30 cellular contexts compared by ENCODE assay signal in genomic region chr3:180720012-180720411, GRCh38. TPM values are rescaled to one million over a fixed set of nuclear protein-coding genes. Genes with fewer than 3 reads are reported as not detected.
"Had no signal": no experiment of that assay in that cellular context is flagged by ENCODE, and none has a peak within 500 bp of the region (broad histone marks: within the 10 kb centered on the region; RNA-seq: fewer than 3 reads in every experiment).

No MANE protein-coding gene starts in this region.

- H3K36me3 ChIP-seq: neutrophil, pancreas, prostate gland, spleen, suprapubic skin, tibial artery, transverse colon, upper lobe of right lung had no signal

- FAIRE-seq: pancreas had no signal

- H3K4me1 ChIP-seq: pancreas, prostate gland, spleen, suprapubic skin, testis, tibial artery, transverse colon, upper lobe of right lung, uterus had no signal

- DNase-seq: naive thymus-derived CD8-positive, alpha-beta T cell; nephron progenitor cell; nucleus accumbens; pancreas; right cardiac atrium; spleen; stimulated activated CD4-positive, alpha-beta T cell treated with anti-CD3 and anti-CD28 coated beads, Interleukin-12 subunit alpha, Interleukin-12 subunit beta, amount 100 ng/mL, for 4 hours; stimulated activated CD4-positive, alpha-beta T cell treated with anti-CD3 and anti-CD28 coated beads, Interleukin-1b, Interleukin-23, amount 100 ng/mL, for 48 hours; stimulated activated CD4-positive, alpha-beta T cell treated with anti-CD3 and anti-CD28 coated beads, Interleukin-4, amount 100 ng/mL, for 1 hour; stimulated activated CD4-positive, alpha-beta T cell treated with anti-CD3 and anti-CD28 coated beads, Interleukin-4, amount 100 ng/mL, for 4 hours; stimulated activated CD8-positive, alpha-beta memory T cell treated with anti-CD3 and anti-CD28 coated beads, Interleukin-4, amount 100 ng/mL, for 48 hours; stimulated activated naive CD4-positive, alpha-beta T cell; stimulated activated naive CD8-positive, alpha-beta T cell treated with anti-CD3 and anti-CD28 coated beads, Interleukin-15, amount 100 ng/mL, for 72 hours; stimulated activated naive CD8-positive, alpha-beta T cell treated with anti-CD3 and anti-CD28 coated beads, Interleukin-15, Interleukin-2, amounts not matched to agents 100 U/mL and 50 U/mL, for 24 hours; substantia nigra; testis; tibial artery; transverse colon; upper lobe of right lung; uterus had no signal

- H3K4me2 ChIP-seq: smooth muscle cell had no signal

- H3K27ac ChIP-seq: neutrophil, pancreas, prostate gland, skin epidermis, spleen, suprapubic skin, testis, tibial artery, transverse colon, upper lobe of right lung, uterus had no signal

- H3K4me3 ChIP-seq: pancreas, prostate gland, skin epidermis, smooth muscle cell, spleen, suprapubic skin, testis, tibial artery, transverse colon, upper lobe of right lung, uterus had no signal

- H3K9me3 ChIP-seq: neutrophil, pancreas, prostate gland, suprapubic skin, testis, tibial artery, transverse colon, upper lobe of right lung, uterus had no signal

- ATAC-seq: naive thymus-derived CD8-positive, alpha-beta T cell; natural killer cell treated with Interleukin-12 subunit alpha and Interleukin-12 subunit beta and Interleukin-15 and Interleukin-18, amount 100 ng/mL, for 72 hours; pancreas; right cardiac atrium; sciatic nerve; stimulated activated memory B cell treated with anti-CD40 and anti-IgM and Interleukin-4, amounts not matched to agents 10 μg/mL and 1 μg/mL and 100 μg/mL, for 72 hours; stimulated activated naive CD8-positive, alpha-beta T cell treated with anti-CD3 and anti-CD28 coated beads, Interleukin-15, amount 100 ng/mL, for 72 hours; stimulated activated naive CD8-positive, alpha-beta T cell treated with anti-CD3 and anti-CD28 coated beads, Interleukin-15, Interleukin-2, amounts not matched to agents 100 U/mL and 50 U/mL, for 24 hours; upper lobe of right lung had no signal

- H3K27me3 ChIP-seq: neutrophil, pancreas, spleen, suprapubic skin, testis, tibial artery, transverse colon, upper lobe of right lung, uterus had no signal

RNA-seq across cellular contexts. Expression of gene CCDC39, which starts 40.7 kb away (rescaled TPM):
- total RNA-seq: natural killer cell treated with Interleukin-12 subunit alpha and Interleukin-12 subunit beta and Interleukin-15 and Interleukin-18, amount 100 ng/mL, for 72 hours; osteocyte; right cardiac atrium; smooth muscle cell; suprapubic skin; upper lobe of right lung; urinary bladder had no signal
- polyA plus RNA-seq: naive thymus-derived CD8-positive, alpha-beta T cell; right cardiac atrium; smooth muscle cell had no signal
